Comparison of ENCODE assay signal across 9 cellular contexts in the genomic region with DNA sequence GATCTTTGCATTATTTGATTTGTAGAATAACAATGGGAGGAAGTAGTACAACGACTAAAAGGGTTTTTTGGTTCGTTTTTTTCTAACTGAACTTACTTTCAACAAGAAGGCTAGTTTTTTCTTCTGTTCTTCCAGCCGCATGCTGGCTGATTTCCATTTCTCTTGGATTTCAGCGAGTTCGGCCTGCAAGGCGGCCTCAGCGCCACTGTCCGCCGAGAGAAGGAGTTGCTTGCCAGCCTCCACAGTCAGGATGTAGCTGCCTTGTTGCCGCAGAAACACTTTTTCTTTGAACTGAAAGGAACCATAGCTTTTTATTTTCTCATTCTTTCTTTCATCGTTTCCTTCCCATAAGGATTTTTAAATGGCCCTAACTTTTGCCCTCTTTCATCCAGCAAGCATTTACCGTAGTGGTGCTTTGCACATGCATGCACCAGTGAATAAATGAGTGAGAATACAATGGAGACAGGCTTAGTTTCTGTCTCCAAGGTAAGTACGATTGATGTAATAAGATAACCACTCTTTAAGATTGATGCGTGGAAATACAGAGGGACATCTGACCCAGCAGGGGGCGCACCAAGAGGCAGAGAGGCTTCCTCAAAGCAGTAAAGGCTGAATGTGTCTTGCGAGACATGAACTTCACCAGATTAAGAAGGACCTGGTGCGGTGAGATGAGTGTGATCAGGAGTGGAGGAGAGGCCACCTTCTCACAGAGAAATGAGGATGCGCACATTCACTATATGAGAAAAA.
DNase-seq lines count a peak whose midpoint lies in the region; ATAC-seq, FAIRE-seq and TF ChIP-seq lines count a peak whose summit lies in the region.
"Had no signal": no experiment of that assay in that cellular context is flagged by ENCODE, and none has a peak within 500 bp of the region (broad histone marks: within the 10 kb centered on the region; RNA-seq: fewer than 3 reads in every experiment).

No MANE protein-coding gene starts in this region.

- no peaks in the 10 kb centered on the region for H3K4me1 ChIP-seq in CD8-positive, alpha-beta T cell (ENCODE audit: insufficient read depth, low read length)
- H3K4me1 ChIP-seq in keratinocyte (ENCODE audit: control insufficient read depth, extremely low read depth, insufficient read depth, low read length) = no peaks in the 10 kb centered on the region

- H3K36me3 Mint-ChIP-seq in CD8-positive, alpha-beta T cell = peaks cover 86% of the 10 kb centered on the region
- H3K36me3 Mint-ChIP-seq in stimulated activated effector memory CD8-positive, alpha-beta T cell treated with anti-CD3 and anti-CD28 coated beads, Interleukin-12 subunit alpha, Interleukin-12 subunit beta, amount 100 ng/mL, for 72 hours = peaks cover 58% of the 10 kb centered on the region

- H3K9me3 Mint-ChIP-seq in CD8-positive, alpha-beta T cell = no peaks in the 10 kb centered on the region
- no peaks in the 10 kb centered on the region for H3K9me3 Mint-ChIP-seq in stimulated activated effector memory CD8-positive, alpha-beta T cell treated with anti-CD3 and anti-CD28 coated beads, Interleukin-12 subunit alpha, Interleukin-12 subunit beta, amount 100 ng/mL, for 72 hours

- POLR2A ChIA-PET in CD8-positive, alpha-beta T cell (lab: Charles Lee) = no interaction called here

- H3K27me3 ChIP-seq in CD8-positive, alpha-beta T cell (ENCODE audit: insufficient read depth, low read length) = no peaks in the 10 kb centered on the region
- H3K27me3 ChIP-seq in keratinocyte (ENCODE audit: control insufficient read depth, extremely low read depth, insufficient read depth, low read length) = no peaks in the 10 kb centered on the region

- H3K9me1 ChIP-seq in keratinocyte (ENCODE audit: control insufficient read depth, extremely low read depth, insufficient read depth, low read length) = no peaks in the 10 kb centered on the region

- H3K4me1 Mint-ChIP-seq in CD8-positive, alpha-beta T cell (ENCODE audit: low read depth) = peaks cover 6% of the 10 kb centered on the region
- H3K4me1 Mint-ChIP-seq in stimulated activated effector memory CD8-positive, alpha-beta T cell treated with anti-CD3 and anti-CD28 coated beads, Interleukin-12 subunit alpha, Interleukin-12 subunit beta, amount 100 ng/mL, for 72 hours = peaks cover 10% of the 10 kb centered on the region

- H3K9me3 ChIP-seq in CD8-positive, alpha-beta T cell (ENCODE audit: low read length) = no peaks in the 10 kb centered on the region
- no peaks in the 10 kb centered on the region for H3K9me3 ChIP-seq in keratinocyte (ENCODE audit: control insufficient read depth, low read depth, low read length)

- no peak overlapping the region for H3K4me2 ChIP-seq in keratinocyte (ENCODE audit: control insufficient read depth, extremely low read depth, insufficient read depth, low read depth, low read length)

- dilution Hi-C loops in keratinocyte (cut with MboI; ENCODE audit: extremely low pct_ligation_motif_present, low sequenced_read_pairs) = no loop called here

- no peak overlapping the region for H3K9ac ChIP-seq in keratinocyte (ENCODE audit: control insufficient read depth, extremely low read depth, insufficient read depth, low read length)

- FAIRE-seq in keratinocyte (lab: Jason Lieb, UNC) = no peak
- FAIRE-seq: islet of Langerhans had no signal

- CTCF ChIA-PET in CD8-positive, alpha-beta T cell (lab: Charles Lee) = interaction anchor here (0.6 to 1.3 kb wide), 10 partner anchors 9 to 102 kb away, joined by 3 to 4 read pairs (median 3); no protein-coding TSS in a partner anchor

- peak overlapping the region; percentile 3 for H3K27ac Mint-ChIP-seq in CD8-positive, alpha-beta T cell
- peak overlapping the region; percentile 36 for H3K27ac Mint-ChIP-seq in stimulated activated effector memory CD8-positive, alpha-beta T cell treated with anti-CD3 and anti-CD28 coated beads, Interleukin-12 subunit alpha, Interleukin-12 subunit beta, amount 100 ng/mL, for 72 hours

- peaks cover 43% of the 10 kb centered on the region for H3K36me3 ChIP-seq in CD8-positive, alpha-beta T cell (ENCODE audit: insufficient read depth, low read length)
- H3K36me3 ChIP-seq in keratinocyte (ENCODE audit: control insufficient read depth in 2 of 2, extremely low read depth in 1 of 2, insufficient read depth in 2 of 2, low read length in 2 of 2) = peaks cover 0 to 4% of the 10 kb centered on the region in 2 experiments

- H3K27me3 Mint-ChIP-seq in CD8-positive, alpha-beta T cell (ENCODE audit: low read depth) = no peaks in the 10 kb centered on the region

- no peak overlapping the region for H3K4me3 ChIP-seq in CD8-positive, alpha-beta T cell (ENCODE audit: low read depth, low read length)
- no peak overlapping the region for H3K4me3 ChIP-seq in LNCaP clone FGC (ENCODE audit: low read depth, low read length)
- no peak overlapping the region for H3K4me3 ChIP-seq in keratinocyte (ENCODE audit: control insufficient read depth in 2 of 3, extremely low read depth in 1 of 3, insufficient read depth in 2 of 3, low read depth in 1 of 3, low read length in 3 of 3)

- H4K20me1 ChIP-seq in keratinocyte (ENCODE audit: control insufficient read depth, extremely low read depth, insufficient read depth, low read length) = no peaks in the 10 kb centered on the region

- H3K4me3 Mint-ChIP-seq in CD8-positive, alpha-beta T cell = no peak overlapping the region
- H3K4me3 Mint-ChIP-seq in stimulated activated effector memory CD8-positive, alpha-beta T cell treated with anti-CD3 and anti-CD28 coated beads, Interleukin-12 subunit alpha, Interleukin-12 subunit beta, amount 100 ng/mL, for 72 hours = no peak overlapping the region

- peak; percentile 49 for ATAC-seq in CD8-positive, alpha-beta T cell
- no peak for ATAC-seq in stimulated activated effector memory CD8-positive, alpha-beta T cell treated with anti-CD3 and anti-CD28 coated beads, Interleukin-12 subunit alpha, Interleukin-12 subunit beta, amount 100 ng/mL, for 72 hours
- ATAC-seq in HG03457 (IDR thresholded peaks at IDR 0.05; ENCODE audit: unreplicated experiment) (no peak), HG02970 (IDR thresholded peaks at IDR 0.05; ENCODE audit: low FRiP score, unreplicated experiment) (no peak)

- peak; percentile 51 for TF ChIP-seq CTCF in CD8-positive, alpha-beta T cell (IDR thresholded peaks at IDR 0.05)
- TF ChIP-seq CTCF in LNCaP clone FGC (IDR thresholded peaks at IDR 0.05; ENCODE audit: control insufficient read depth, extremely low read depth, insufficient read depth) (peak; percentile 52), keratinocyte (optimal IDR thresholded peaks at IDR 0.05 in 1 of 3, IDR thresholded peaks at IDR 0.05 in 1 of 3, conservative IDR thresholded peaks at IDR 0.05 in 1 of 3; ENCODE audit: extremely low read depth in 1 of 3, insufficient read depth in 2 of 3, low read length in 3 of 3) (peak; percentile 32 to 55 (median 37))

- H2AFZ ChIP-seq in keratinocyte (ENCODE audit: control insufficient read depth, low read length) = no peak overlapping the region

- DNase-seq in CD8-positive, alpha-beta T cell = peak in 5 of 7 experiments; percentile 9 to 65 (median 49)
- DNase-seq in LNCaP clone FGC (ENCODE audit: low read depth) = no peak
- DNase-seq in activated naive CD4-positive, alpha-beta T cell treated with anti-CD3 and anti-CD28 coated beads, Interleukin-2, amount 50 U/mL, for 16 hours = peak; percentile 56
- no peak for DNase-seq in keratinocyte (ENCODE audit: low read depth, low spot score)
- DNase-seq in stimulated activated effector memory CD8-positive, alpha-beta T cell treated with anti-CD3 and anti-CD28 coated beads, Interleukin-12 subunit alpha, Interleukin-12 subunit beta, amount 100 ng/mL, for 72 hours (ENCODE audit: low spot score in 2 of 2) = no peak
- no peak for DNase-seq in inferior parietal cortex (ENCODE audit: extremely low spot score)

- intact Hi-C loops in CD8-positive, alpha-beta T cell (cut with DNase I, micrococcal nuclease) = loop anchor here (1.0 to 10.0 kb wide), 4 partner anchors 21 to 150 kb away; no protein-coding TSS in a partner anchor

- no peaks in the 10 kb centered on the region for H3K79me2 ChIP-seq in keratinocyte (ENCODE audit: control insufficient read depth, insufficient read depth, low read length)

- H3K27ac ChIP-seq in CD8-positive, alpha-beta T cell (ENCODE audit: low read depth, low read length) = no peak overlapping the region
- no peak overlapping the region for H3K27ac ChIP-seq in keratinocyte (ENCODE audit: control insufficient read depth, insufficient read depth, low read length)

Comparison
In these comparisons a context has a peak if more than half of its experiments do, and no peak if none do; other contexts are left out.
1. DNase-seq: peak in CD8-positive, alpha-beta T cell (5 of 7) and activated naive CD4-positive, alpha-beta T cell treated with anti-CD3 and anti-CD28 coated beads, Interleukin-2, amount 50 U/mL, for 16 hours (single experiment); none in LNCaP clone FGC (single experiment), keratinocyte (single experiment), stimulated activated effector memory CD8-positive, alpha-beta T cell treated with anti-CD3 and anti-CD28 coated beads, Interleukin-12 subunit alpha, Interleukin-12 subunit beta, amount 100 ng/mL, for 72 hours (0 of 2) and inferior parietal cortex (single experiment).
2. Peak in every context shown above with its lines, with median percentiles within 50 percentile points of each other: CTCF ChIP-seq.